16 cellular contexts compared by ENCODE assay signal in the genomic region with DNA sequence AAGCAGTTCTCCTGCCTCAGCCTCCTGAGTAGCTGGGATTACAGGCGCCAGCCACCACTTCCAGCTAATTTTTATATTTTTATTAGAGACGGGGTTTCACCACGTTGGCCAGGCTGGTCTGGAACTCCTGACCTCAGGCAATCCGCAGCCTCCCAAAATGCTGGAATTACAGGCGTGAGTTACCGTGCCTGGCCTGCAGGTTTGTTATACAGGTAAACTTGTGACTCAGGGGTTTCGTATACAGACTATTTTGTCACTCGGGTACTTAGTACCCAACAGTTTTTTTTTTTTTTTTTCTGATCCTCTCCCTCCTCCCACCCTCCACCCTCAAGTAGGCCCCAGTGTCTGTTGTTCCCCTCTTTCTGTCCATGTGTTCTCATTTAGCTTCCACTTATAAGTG. TPM values are rescaled to one million over a fixed set of nuclear protein-coding genes. Genes with fewer than 3 reads are reported as not detected.
A peak's percentile ranks its signal among the peaks of the same experiment; 100 is the strongest.
DNase-seq lines count a peak whose midpoint lies in the region; ATAC-seq and TF ChIP-seq lines count a peak whose summit lies in the region.
"Not testable (repeated sequence)": the region's sequence is repeated elsewhere in the genome, so short reads cannot be mapped to it uniquely, and the experiment has no call there.
"Had no signal": no experiment of that assay in that cellular context is flagged by ENCODE, and none has a peak within 500 bp of the region (broad histone marks: within the 10 kb centered on the region; RNA-seq: fewer than 3 reads in every experiment).

No MANE protein-coding gene starts in this region.

- peak; percentile 77 for DNase-seq in HT-29 (ENCODE audit: low spot score)
- not testable (repeated sequence) for DNase-seq in dorsolateral prefrontal cortex; sciatic nerve (ENCODE audit: low spot score); suprapubic skin (ENCODE audit: low spot score in 2 of 2); type B pancreatic cell (ENCODE audit: extremely low spot score, unreplicated experiment)

- H3K4me1 Mint-ChIP-seq in type B pancreatic cell (ENCODE audit: unreplicated experiment), result not testable (repeated sequence)

- not testable (repeated sequence) for H3K9me3 ChIP-seq in suprapubic skin

- not testable (repeated sequence) for H3K36me3 ChIP-seq in suprapubic skin

- H3K36me3 Mint-ChIP-seq in type B pancreatic cell, result not testable (repeated sequence)

- ATAC-seq in esophagus mucosa (peak; percentile 24), sciatic nerve (peak; percentile 32)

- H3K27ac Mint-ChIP-seq in type B pancreatic cell, result not testable (repeated sequence)

- not testable (repeated sequence) for H3K9me3 Mint-ChIP-seq in type B pancreatic cell

- TF ChIP-seq POLR2A in suprapubic skin (IDR thresholded peaks at IDR 0.05), result not testable (repeated sequence)

- H3K4me1 ChIP-seq in suprapubic skin, result not testable (repeated sequence)

- intact Hi-C loops in dorsolateral prefrontal cortex (cut with DNase I); sciatic nerve (cut with DNase I): not testable (repeated sequence)

- WGBS in suprapubic skin, result 86% methylated on average over 8 of the region's 8 CpGs

- not testable (repeated sequence) for H3K27me3 Mint-ChIP-seq in type B pancreatic cell

- peak overlapping the region in 1 of 59 donors; percentile 24 for H3K4me3 ChIP-seq in dorsolateral prefrontal cortex
- not testable (repeated sequence) for H3K4me3 ChIP-seq in suprapubic skin

- TF ChIP-seq EP300 in suprapubic skin (IDR thresholded peaks at IDR 0.05), result not testable (repeated sequence)

- not testable (repeated sequence) for H3K4me3 Mint-ChIP-seq in type B pancreatic cell

- H3K27ac ChIP-seq in angular gyrus (ENCODE audit: low read depth, low read length), result peak overlapping the region; percentile 99
- peak overlapping the region; percentile 72 to 100 (median 96) for H3K27ac ChIP-seq in dorsolateral prefrontal cortex
- peak overlapping the region; percentile 97 for H3K27ac ChIP-seq in layer of hippocampus (ENCODE audit: low read depth, low read length)
- peak overlapping the region; percentile 5 for H3K27ac ChIP-seq in suprapubic skin

- TF ChIP-seq CTCF in dorsolateral prefrontal cortex (IDR thresholded peaks at IDR 0.05 in 54 of 56, conservative IDR thresholded peaks at IDR 0.05 in 2 of 56; ENCODE audit: low read depth in 1 of 56, partially characterized antibody in 56 of 56); suprapubic skin (IDR thresholded peaks at IDR 0.05): not testable (repeated sequence)
- TF ChIP-seq CTCF in type B pancreatic cell (conservative IDR thresholded peaks at IDR 0.05), result peak; percentile 7

- H3K27me3 ChIP-seq in dorsolateral prefrontal cortex; layer of hippocampus (ENCODE audit: control insufficient read depth, insufficient read depth, low read length); suprapubic skin: not testable (repeated sequence)

RNA-seq across cellular contexts. Expression of gene CXCL17, which starts 18.5 kb away (rescaled TPM):
- total RNA-seq in HT-29 (2014; rRNA removed; shearing (Covaris generic)), result 0.61 TPM in 1 of 2 replicates, not detected in the other
- not detected for total RNA-seq in dorsolateral prefrontal cortex
- 38.6 TPM for total RNA-seq in esophagus mucosa
- 0.31 TPM for total RNA-seq in sciatic nerve
- total RNA-seq in suprapubic skin, result under 1 TPM in 1 of 4 donors, not detected in 3; 0.55 TPM
- total RNA-seq in type B pancreatic cell (ENCODE audit: low replicate concordance), result 1.0 and 3.2 TPM in 2 replicates
- total RNA-seq: A172; A673; CD4-positive, CD25-positive, alpha-beta regulatory T cell; CD8-positive, alpha-beta T cell; GM12878; GM23248; H4; H9 had no signal

RNA-seq across cellular contexts. Expression of gene LIPE, which starts 34.0 kb away (rescaled TPM):
- 88.7 and 91.3 TPM in 2 replicates for total RNA-seq in HT-29 (2014; rRNA removed; shearing (Covaris generic))
- total RNA-seq in dorsolateral prefrontal cortex, result 100 to 1,000 TPM in 24 of 120 experiments, 10 to 100 TPM in 96; 21.9 to 264 (median 65.6) TPM
- total RNA-seq in esophagus mucosa, result 10.8 TPM
- total RNA-seq in sciatic nerve, result 34.0 TPM
- 10 to 100 TPM; 33.9 to 82.6 (median 51.5) TPM for total RNA-seq in suprapubic skin
- total RNA-seq in type B pancreatic cell (ENCODE audit: low replicate concordance), result 6.9 and 17.9 TPM in 2 replicates
- total RNA-seq: A172 had no signal

Comparison
In these comparisons a context has a peak if more than half of its experiments do, and no peak if none do; other contexts are left out.
1. H3K27ac ChIP-seq: peak in every context shown above with its lines; median percentile 99 in angular gyrus; 97 in layer of hippocampus; 96 in dorsolateral prefrontal cortex; 5 in suprapubic skin.